Comparison of ENCODE assay signal across 1 cellular context in genomic region chr5:149438281-149438680, GRCh38.
TF ChIP-seq lines count a peak whose summit lies in the region.

No MANE protein-coding gene starts in this region.

TF ChIP-seq in SK-N-SH, 30 proteins besides CTCF, POLR2A, EP300 and RAD21 (continued from another document):
- TF ChIP-seq USF2 (IDR thresholded peaks at IDR 0.05; ENCODE audit: borderline replicate concordance, low read depth, low read length): no peak
- TF ChIP-seq ELF1 (IDR thresholded peaks at IDR 0.05): no peak
- TF ChIP-seq, protein P1, sequence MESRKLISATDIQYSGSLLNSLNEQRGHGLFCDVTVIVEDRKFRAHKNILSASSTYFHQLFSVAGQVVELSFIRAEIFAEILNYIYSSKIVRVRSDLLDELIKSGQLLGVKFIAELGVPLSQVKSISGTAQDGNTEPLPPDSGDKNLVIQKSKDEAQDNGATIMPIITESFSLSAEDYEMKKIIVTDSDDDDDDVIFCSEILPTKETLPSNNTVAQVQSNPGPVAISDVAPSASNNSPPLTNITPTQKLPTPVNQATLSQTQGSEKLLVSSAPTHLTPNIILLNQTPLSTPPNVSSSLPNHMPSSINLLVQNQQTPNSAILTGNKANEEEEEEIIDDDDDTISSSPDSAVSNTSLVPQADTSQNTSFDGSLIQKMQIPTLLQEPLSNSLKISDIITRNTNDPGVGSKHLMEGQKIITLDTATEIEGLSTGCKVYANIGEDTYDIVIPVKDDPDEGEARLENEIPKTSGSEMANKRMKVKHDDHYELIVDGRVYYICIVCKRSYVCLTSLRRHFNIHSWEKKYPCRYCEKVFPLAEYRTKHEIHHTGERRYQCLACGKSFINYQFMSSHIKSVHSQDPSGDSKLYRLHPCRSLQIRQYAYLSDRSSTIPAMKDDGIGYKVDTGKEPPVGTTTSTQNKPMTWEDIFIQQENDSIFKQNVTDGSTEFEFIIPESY (IDR thresholded peaks at IDR 0.05; ENCODE audit: borderline replicate concordance, low read depth): no peak
- TF ChIP-seq FOXJ3 (CRISPR knock-in tag; IDR thresholded peaks at IDR 0.05): no peak
- TF ChIP-seq YY1 (IDR thresholded peaks at IDR 0.05; ENCODE audit: low read depth): no peak
- TF ChIP-seq SMC3 (IDR thresholded peaks at IDR 0.05; ENCODE audit: low read depth, low read length): no peak
- TF ChIP-seq FOSL2 (IDR thresholded peaks at IDR 0.05; ENCODE audit: borderline replicate concordance, low read depth): no peak
- TF ChIP-seq GABPA (IDR thresholded peaks at IDR 0.05; ENCODE audit: low read depth): no peak
- no peak for TF ChIP-seq GATA2 (CRISPR knock-in tag; IDR thresholded peaks at IDR 0.05)
- TF ChIP-seq, protein P2, sequence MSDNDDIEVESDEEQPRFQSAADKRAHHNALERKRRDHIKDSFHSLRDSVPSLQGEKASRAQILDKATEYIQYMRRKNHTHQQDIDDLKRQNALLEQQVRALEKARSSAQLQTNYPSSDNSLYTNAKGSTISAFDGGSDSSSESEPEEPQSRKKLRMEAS (IDR thresholded peaks at IDR 0.05; ENCODE audit: low read depth): no peak
